In genomic region chr15:44084171-44084570, GRCh38 we compare ENCODE assay signal across 19 cellular contexts.
"Had no signal": no experiment of that assay in that cellular context is flagged by ENCODE, and none has a peak within 500 bp of the region (broad histone marks: within the 10 kb centered on the region; RNA-seq: fewer than 3 reads in every experiment).

No MANE protein-coding gene starts in this region.

- ATAC-seq: activated naive CD4-positive, alpha-beta T cell treated with anti-CD3 and anti-CD28 coated beads, Interleukin-2, amount 50 U/mL, for 72 hours; activated T-helper 17 cell treated with anti-CD3 and anti-CD28 coated beads, Interleukin-2, amount 50 U/mL, for 72 hours; gastrocnemius medialis; heart right ventricle; left lobe of liver; lower lobe of right lung; naive thymus-derived CD4-positive, alpha-beta T cell; stimulated activated naive CD8-positive, alpha-beta T cell treated with anti-CD3 and anti-CD28 coated beads, Interleukin-15, Interleukin-2, amounts not matched to agents 100 U/mL and 50 U/mL, for 24 hours; WTC11 had no signal

- H3K36me3 ChIP-seq: esophagus muscularis mucosa, gastrocnemius medialis, heart right ventricle, lower lobe of right lung, neural progenitor cell, upper lobe of left lung had no signal

- DNase-seq: activated T-cell treated with anti-CD3 and anti-CD28 coated beads, Interleukin-2, amount 50 U/mL, for 24 hours; cerebellar nuclear complex; effector CD8-positive, alpha-beta T cell; gastrocnemius medialis; heart right ventricle; islet precursor cell; lower lobe of right lung; naive thymus-derived CD4-positive, alpha-beta T cell; retina; stimulated activated CD4-positive, alpha-beta T cell treated with anti-CD3 and anti-CD28 coated beads, Interleukin-4, amount 100 ng/mL, for 24 hours; stimulated activated naive CD8-positive, alpha-beta T cell treated with anti-CD3 and anti-CD28 coated beads, Interleukin-15, Interleukin-2, amounts not matched to agents 100 U/mL and 50 U/mL, for 24 hours; T-helper 9 cell; upper lobe of left lung had no signal

- H2AFZ ChIP-seq: neural progenitor cell had no signal

- H3K27ac ChIP-seq: esophagus muscularis mucosa, gastrocnemius medialis, heart right ventricle, lower lobe of right lung, neural progenitor cell, upper lobe of left lung had no signal

- H3K27me3 ChIP-seq: esophagus muscularis mucosa, gastrocnemius medialis, neural progenitor cell, upper lobe of left lung had no signal

- H3K4me3 ChIP-seq: esophagus muscularis mucosa, gastrocnemius medialis, heart right ventricle, lower lobe of right lung, neural progenitor cell, upper lobe of left lung had no signal

- H3K4me1 ChIP-seq: esophagus muscularis mucosa, gastrocnemius medialis, heart right ventricle, lower lobe of right lung, neural progenitor cell, upper lobe of left lung had no signal

- H3K4me2 ChIP-seq: neural progenitor cell had no signal

- H3K9me3 ChIP-seq: esophagus muscularis mucosa, gastrocnemius medialis, heart right ventricle, lower lobe of right lung, upper lobe of left lung had no signal

- H3K9ac ChIP-seq: neural progenitor cell had no signal
